26 cellular contexts compared by ENCODE assay signal in genomic region chr18:13524054-13524453, GRCh38.
"Had no signal": no experiment of that assay in that cellular context is flagged by ENCODE, and none has a peak within 500 bp of the region (broad histone marks: within the 10 kb centered on the region; RNA-seq: fewer than 3 reads in every experiment).

No MANE protein-coding gene starts in this region.

- H3K36me3 Mint-ChIP-seq: mesothelial cell of epicardium; stimulated activated memory B cell treated with anti-CD40 and anti-IgM and Interleukin-4, amounts not matched to agents 10 μg/mL and 1 μg/mL and 100 μg/mL, for 72 hours had no signal

- DNase-seq: left ventricle myocardium inferior; mesendoderm; mucosa of descending colon; naive thymus-derived CD4-positive, alpha-beta T cell; occipital lobe; ovary; small intestine; spleen; stimulated activated CD4-positive, alpha-beta T cell treated with anti-CD3 and anti-CD28 coated beads, Interleukin-4, amount 100 ng/mL, for 24 hours; stimulated activated naive CD4-positive, alpha-beta T cell treated with Interleukin-2 at 50 U/mL for 16 hours; stomach; testis; thyroid gland; transverse colon; upper lobe of left lung had no signal

- H3K27me3 Mint-ChIP-seq: naive thymus-derived CD4-positive, alpha-beta T cell; progenitor cell of endocrine pancreas; stimulated activated memory B cell treated with anti-CD40 and anti-IgM and Interleukin-4, amounts not matched to agents 10 μg/mL and 1 μg/mL and 100 μg/mL, for 72 hours had no signal

- H3K27ac ChIP-seq: hepatocyte, neutrophil, ovary, spleen, stomach, testis, thyroid gland, transverse colon, upper lobe of left lung, vagina had no signal

- H3K4me3 ChIP-seq: hepatocyte, left ventricle myocardium inferior, lung, mucosa of descending colon, ovary, right atrium auricular region, spleen, stomach, testis, thyroid gland, transverse colon, upper lobe of left lung, vagina had no signal

- H3K4me2 ChIP-seq: hepatocyte had no signal

- FAIRE-seq: small intestine had no signal

- H2AFZ ChIP-seq: hepatocyte had no signal

- H3K4me1 ChIP-seq: stomach, testis, transverse colon, vagina had no signal

- H3K27ac Mint-ChIP-seq: mesothelial cell of epicardium; nephron; progenitor cell of endocrine pancreas; stimulated activated memory B cell treated with anti-CD40 and anti-IgM and Interleukin-4, amounts not matched to agents 10 μg/mL and 1 μg/mL and 100 μg/mL, for 72 hours had no signal

- H3K27me3 ChIP-seq: hepatocyte, neutrophil, ovary, right atrium auricular region, spleen, stomach, testis, thyroid gland, transverse colon, upper lobe of left lung, vagina had no signal

- H3K4me1 Mint-ChIP-seq: mesothelial cell of epicardium; neural crest cell; stimulated activated memory B cell treated with anti-CD40 and anti-IgM and Interleukin-4, amounts not matched to agents 10 μg/mL and 1 μg/mL and 100 μg/mL, for 72 hours had no signal

- H3K9me3 Mint-ChIP-seq: mesothelial cell of epicardium; naive thymus-derived CD4-positive, alpha-beta T cell; neural crest cell; stimulated activated memory B cell treated with anti-CD40 and anti-IgM and Interleukin-4, amounts not matched to agents 10 μg/mL and 1 μg/mL and 100 μg/mL, for 72 hours had no signal

- H3K9me3 ChIP-seq: mucosa of descending colon, neutrophil, ovary, right atrium auricular region, spleen, stomach, testis, thyroid gland, transverse colon, upper lobe of left lung, vagina had no signal

- H3K36me3 ChIP-seq: left ventricle myocardium inferior, ovary, right atrium auricular region, stomach, thyroid gland, transverse colon, upper lobe of left lung, vagina had no signal

- H3K4me3 Mint-ChIP-seq: mesothelial cell of epicardium; naive thymus-derived CD4-positive, alpha-beta T cell; nephron; neural crest cell; stimulated activated memory B cell treated with anti-CD40 and anti-IgM and Interleukin-4, amounts not matched to agents 10 μg/mL and 1 μg/mL and 100 μg/mL, for 72 hours had no signal

- ATAC-seq: mucosa of descending colon; naive thymus-derived CD4-positive, alpha-beta T cell; sciatic nerve; stimulated activated memory B cell treated with anti-CD40 and anti-IgM and Interleukin-4, amounts not matched to agents 10 μg/mL and 1 μg/mL and 100 μg/mL, for 72 hours had no signal
